In genomic region chr2:161426788-161427412, GRCh38 we compare ENCODE assay signal across 9 cellular contexts. TPM values are rescaled to one million over a fixed set of nuclear protein-coding genes. Genes with fewer than 3 reads are reported as not detected.
A peak's percentile ranks its signal among the peaks of the same experiment; 100 is the strongest.
DNase-seq lines count a peak whose midpoint lies in the region; ATAC-seq and TF ChIP-seq lines count a peak whose summit lies in the region.
"Had no signal": no experiment of that assay in that cellular context is flagged by ENCODE, and none has a peak within 500 bp of the region (broad histone marks: within the 10 kb centered on the region; RNA-seq: fewer than 3 reads in every experiment).

No MANE protein-coding gene starts in this region.

- H3K4me1 Mint-ChIP-seq in dendritic cell treated with granulocyte-macrophage colony-stimulating factor and Interleukin-4, amounts not matched to agents 40 ng/mL and 50 ng/mL, for 4 days (ENCODE audit: low read depth) = peaks cover 32% of the 10 kb centered on the region
- H3K4me1 Mint-ChIP-seq in naive B cell = peaks cover 19 to 33% (median 21%) of the 10 kb centered on the region in 3 donors

- DNase-seq in AG20443 (ENCODE audit: low spot score) (peak; percentile 53), naive B cell (no peak), NCI-H345 (lab: John Stamatoyannopoulos, UW) (no peak), DMS 273 treated with DMSO at 0.1 percent for 48 hours (lab: John Stamatoyannopoulos, UW) (no peak), ovary (no peak), NCI-H774 (lab: John Stamatoyannopoulos, UW) (no peak)

- no peaks in the 10 kb centered on the region for H3K36me3 Mint-ChIP-seq in dendritic cell treated with granulocyte-macrophage colony-stimulating factor and Interleukin-4, amounts not matched to agents 40 ng/mL and 50 ng/mL, for 4 days (ENCODE audit: low read depth)
- H3K36me3 Mint-ChIP-seq in naive B cell = peaks cover 4 to 12% of the 10 kb centered on the region in 2 donors

- ATAC-seq in HG03432 (IDR thresholded peaks at IDR 0.05; ENCODE audit: unreplicated experiment) (peak; percentile 21), naive B cell (ENCODE audit: low read depth in 2 of 2) (peak in 1 of 2 donors; percentile 30)

- no peak for TF ChIP-seq CTCF in ovary (IDR thresholded peaks at IDR 0.05)

- no peaks in the 10 kb centered on the region for H3K36me3 ChIP-seq in ovary

- whole genome bisulfite sequencing in ovary, 3 donors = 2 to 4% (median 4%) methylated on average over 46 to 48 of the region's 48 CpGs

- H3K9me3 ChIP-seq in ovary = peaks cover 0 to 11% of the 10 kb centered on the region in 2 donors

- no peak overlapping the region for H3K4me3 ChIP-seq in ovary

- H3K4me1 ChIP-seq in ovary (ENCODE audit: insufficient read depth) = peaks cover 8% of the 10 kb centered on the region

- no peak overlapping the region for H3K27ac ChIP-seq in ovary

- peaks cover 82% of the 10 kb centered on the region for H3K27me3 Mint-ChIP-seq in dendritic cell treated with granulocyte-macrophage colony-stimulating factor and Interleukin-4, amounts not matched to agents 40 ng/mL and 50 ng/mL, for 4 days
- H3K27me3 Mint-ChIP-seq in naive B cell = peaks cover 70 to 81% (median 75%) of the 10 kb centered on the region in 3 donors

- H3K9me3 Mint-ChIP-seq in dendritic cell treated with granulocyte-macrophage colony-stimulating factor and Interleukin-4, amounts not matched to agents 40 ng/mL and 50 ng/mL, for 4 days = no peaks in the 10 kb centered on the region
- H3K9me3 Mint-ChIP-seq in naive B cell = peaks cover 3 to 35% (median 9%) of the 10 kb centered on the region in 7 donors

- no peak for TF ChIP-seq POLR2A in ovary (IDR thresholded peaks at IDR 0.05)

- H3K27ac Mint-ChIP-seq in dendritic cell treated with granulocyte-macrophage colony-stimulating factor and Interleukin-4, amounts not matched to agents 40 ng/mL and 50 ng/mL, for 4 days = no peak overlapping the region
- peak overlapping the region in 3 of 6 donors; percentile 41 to 75 (median 70) for H3K27ac Mint-ChIP-seq in naive B cell

- H3K27me3 ChIP-seq in ovary = peaks cover 5% of the 10 kb centered on the region

- TF ChIP-seq EP300 in ovary (IDR thresholded peaks at IDR 0.05) = no peak

- peak overlapping the region; percentile 64 for H3K4me3 Mint-ChIP-seq in dendritic cell treated with granulocyte-macrophage colony-stimulating factor and Interleukin-4, amounts not matched to agents 40 ng/mL and 50 ng/mL, for 4 days
- H3K4me3 Mint-ChIP-seq in naive B cell = peak overlapping the region; percentile 56 to 91 (median 80)

- intact Hi-C loops in dendritic cell treated with granulocyte-macrophage colony-stimulating factor and Interleukin-4, amounts not matched to agents 40 ng/mL and 50 ng/mL, for 4 days (cut with micrococcal nuclease) = loop anchor here (5.0 kb wide), 1 partner anchor 520 kb away; no protein-coding TSS in a partner anchor
- intact Hi-C loops in ovary (cut with DNase I) = loop anchor here in 1 of 4 donors (5.0 kb wide), 1 partner anchor 1055 kb away; no protein-coding TSS in a partner anchor

RNA-seq across cellular contexts. Expression of gene TBR1, which starts 10.8 kb away (rescaled TPM):
- polyA plus RNA-seq in naive B cell (ENCODE audit: low read depth in 6 of 6) = not detected
- not detected for total RNA-seq in ovary
- not detected for polyA plus RNA-seq in ovary
- total RNA-seq: activated CD8-positive, alpha-beta memory T cell treated with anti-CD3 and anti-CD28 coated beads for 36 hours had no signal
